ENCODE assay signal across 1 cellular context in the genomic region with DNA sequence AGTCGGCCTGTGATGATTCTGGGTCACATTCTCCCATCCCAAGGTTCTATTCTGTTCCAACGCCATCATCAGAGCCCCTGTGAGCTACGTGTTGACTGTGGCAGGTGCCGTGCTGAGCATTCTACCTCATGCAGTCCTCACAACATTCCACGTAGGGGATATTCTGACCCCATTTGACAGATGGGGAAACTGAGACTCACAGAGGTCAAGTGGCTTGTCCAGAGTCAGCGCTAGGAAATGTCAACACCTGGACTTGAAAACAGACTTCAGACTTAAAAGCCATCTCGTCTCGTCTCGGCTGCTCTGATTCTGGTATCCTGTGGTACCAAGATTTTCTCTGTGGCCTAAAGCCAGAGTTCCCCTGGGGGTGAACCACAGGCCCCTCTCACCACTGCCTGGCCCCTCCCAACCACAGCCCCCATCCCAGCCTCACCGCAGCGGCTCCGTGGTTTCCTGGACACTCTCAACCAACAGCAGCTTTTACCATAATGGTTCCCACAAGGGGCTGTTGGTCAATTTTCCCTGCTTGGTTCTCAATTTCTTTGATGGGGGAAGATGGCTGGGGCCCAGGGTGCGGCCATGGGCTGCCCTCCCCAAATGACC.
TF ChIP-seq lines count a peak whose summit lies in the region.

No MANE protein-coding gene starts in this region.

TF ChIP-seq in GM12878, 131 proteins besides CTCF, POLR2A, EP300 and RAD21 (continued from another document and continues in another):
- TF ChIP-seq, protein P1, sequence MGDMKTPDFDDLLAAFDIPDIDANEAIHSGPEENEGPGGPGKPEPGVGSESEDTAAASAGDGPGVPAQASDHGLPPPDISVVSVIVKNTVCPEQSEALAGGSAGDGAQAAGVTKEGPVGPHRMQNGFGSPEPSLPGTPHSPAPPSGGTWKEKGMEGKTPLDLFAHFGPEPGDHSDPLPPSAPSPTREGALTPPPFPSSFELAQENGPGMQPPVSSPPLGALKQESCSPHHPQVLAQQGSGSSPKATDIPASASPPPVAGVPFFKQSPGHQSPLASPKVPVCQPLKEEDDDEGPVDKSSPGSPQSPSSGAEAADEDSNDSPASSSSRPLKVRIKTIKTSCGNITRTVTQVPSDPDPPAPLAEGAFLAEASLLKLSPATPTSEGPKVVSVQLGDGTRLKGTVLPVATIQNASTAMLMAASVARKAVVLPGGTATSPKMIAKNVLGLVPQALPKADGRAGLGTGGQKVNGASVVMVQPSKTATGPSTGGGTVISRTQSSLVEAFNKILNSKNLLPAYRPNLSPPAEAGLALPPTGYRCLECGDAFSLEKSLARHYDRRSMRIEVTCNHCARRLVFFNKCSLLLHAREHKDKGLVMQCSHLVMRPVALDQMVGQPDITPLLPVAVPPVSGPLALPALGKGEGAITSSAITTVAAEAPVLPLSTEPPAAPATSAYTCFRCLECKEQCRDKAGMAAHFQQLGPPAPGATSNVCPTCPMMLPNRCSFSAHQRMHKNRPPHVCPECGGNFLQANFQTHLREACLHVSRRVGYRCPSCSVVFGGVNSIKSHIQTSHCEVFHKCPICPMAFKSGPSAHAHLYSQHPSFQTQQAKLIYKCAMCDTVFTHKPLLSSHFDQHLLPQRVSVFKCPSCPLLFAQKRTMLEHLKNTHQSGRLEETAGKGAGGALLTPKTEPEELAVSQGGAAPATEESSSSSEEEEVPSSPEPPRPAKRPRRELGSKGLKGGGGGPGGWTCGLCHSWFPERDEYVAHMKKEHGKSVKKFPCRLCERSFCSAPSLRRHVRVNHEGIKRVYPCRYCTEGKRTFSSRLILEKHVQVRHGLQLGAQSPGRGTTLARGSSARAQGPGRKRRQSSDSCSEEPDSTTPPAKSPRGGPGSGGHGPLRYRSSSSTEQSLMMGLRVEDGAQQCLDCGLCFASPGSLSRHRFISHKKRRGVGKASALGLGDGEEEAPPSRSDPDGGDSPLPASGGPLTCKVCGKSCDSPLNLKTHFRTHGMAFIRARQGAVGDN (IDR thresholded peaks at IDR 0.05) = no peak
- no peak for TF ChIP-seq HCFC1 (IDR thresholded peaks at IDR 0.05; ENCODE audit: low read length)
- no peak for TF ChIP-seq BACH1 (IDR thresholded peaks at IDR 0.05; ENCODE audit: borderline replicate concordance)
- no peak for TF ChIP-seq SMC3 (IDR thresholded peaks at IDR 0.05; ENCODE audit: borderline replicate concordance, low read length)
- no peak for TF ChIP-seq YBX1 (IDR thresholded peaks at IDR 0.05)
- peak; percentile 82 for TF ChIP-seq FOXM1 (IDR thresholded peaks at IDR 0.05; ENCODE audit: low read depth, low read length)
- no peak for TF ChIP-seq KAT2A (conservative IDR thresholded peaks at IDR 0.05; ENCODE audit: control insufficient read depth, low read depth, low read length)
- TF ChIP-seq ESRRA (IDR thresholded peaks at IDR 0.05; ENCODE audit: low read length) = no peak
- peak; percentile 99 for TF ChIP-seq PAX5 (IDR thresholded peaks at IDR 0.05; ENCODE audit: borderline replicate concordance, low read depth, low read length)
- TF ChIP-seq TAF1 (IDR thresholded peaks at IDR 0.05; ENCODE audit: borderline replicate concordance, low read depth, low read length) = no peak
- TF ChIP-seq, protein P2, sequence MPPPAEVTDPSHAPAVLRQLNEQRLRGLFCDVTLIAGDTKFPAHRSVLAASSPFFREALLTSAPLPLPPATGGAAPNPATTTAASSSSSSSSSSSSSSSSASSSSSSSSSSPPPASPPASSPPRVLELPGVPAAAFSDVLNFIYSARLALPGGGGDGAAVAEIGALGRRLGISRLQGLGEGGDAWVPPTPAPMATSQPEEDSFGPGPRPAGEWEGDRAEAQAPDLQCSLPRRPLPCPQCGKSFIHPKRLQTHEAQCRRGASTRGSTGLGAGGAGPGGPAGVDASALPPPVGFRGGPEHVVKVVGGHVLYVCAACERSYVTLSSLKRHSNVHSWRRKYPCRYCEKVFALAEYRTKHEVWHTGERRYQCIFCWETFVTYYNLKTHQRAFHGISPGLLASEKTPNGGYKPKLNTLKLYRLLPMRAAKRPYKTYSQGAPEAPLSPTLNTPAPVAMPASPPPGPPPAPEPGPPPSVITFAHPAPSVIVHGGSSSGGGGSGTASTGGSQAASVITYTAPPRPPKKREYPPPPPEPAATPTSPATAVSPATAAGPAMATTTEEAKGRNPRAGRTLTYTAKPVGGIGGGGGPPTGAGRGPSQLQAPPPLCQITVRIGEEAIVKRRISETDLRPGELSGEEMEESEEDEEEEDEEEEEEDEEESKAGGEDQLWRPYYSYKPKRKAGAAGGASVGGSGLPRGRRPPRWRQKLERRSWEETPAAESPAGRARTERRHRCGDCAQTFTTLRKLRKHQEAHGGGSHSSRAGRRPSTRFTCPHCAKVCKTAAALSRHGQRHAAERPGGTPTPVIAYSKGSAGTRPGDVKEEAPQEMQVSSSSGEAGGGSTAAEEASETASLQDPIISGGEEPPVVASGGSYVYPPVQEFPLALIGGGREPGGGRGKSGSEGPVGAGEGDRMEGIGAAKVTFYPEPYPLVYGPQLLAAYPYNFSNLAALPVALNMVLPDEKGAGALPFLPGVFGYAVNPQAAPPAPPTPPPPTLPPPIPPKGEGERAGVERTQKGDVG (CRISPR knock-in tag; IDR thresholded peaks at IDR 0.05) = no peak
- TF ChIP-seq STAT3 (IDR thresholded peaks at IDR 0.05; ENCODE audit: low read depth, low read length) = no peak
- TF ChIP-seq, protein P3, sequence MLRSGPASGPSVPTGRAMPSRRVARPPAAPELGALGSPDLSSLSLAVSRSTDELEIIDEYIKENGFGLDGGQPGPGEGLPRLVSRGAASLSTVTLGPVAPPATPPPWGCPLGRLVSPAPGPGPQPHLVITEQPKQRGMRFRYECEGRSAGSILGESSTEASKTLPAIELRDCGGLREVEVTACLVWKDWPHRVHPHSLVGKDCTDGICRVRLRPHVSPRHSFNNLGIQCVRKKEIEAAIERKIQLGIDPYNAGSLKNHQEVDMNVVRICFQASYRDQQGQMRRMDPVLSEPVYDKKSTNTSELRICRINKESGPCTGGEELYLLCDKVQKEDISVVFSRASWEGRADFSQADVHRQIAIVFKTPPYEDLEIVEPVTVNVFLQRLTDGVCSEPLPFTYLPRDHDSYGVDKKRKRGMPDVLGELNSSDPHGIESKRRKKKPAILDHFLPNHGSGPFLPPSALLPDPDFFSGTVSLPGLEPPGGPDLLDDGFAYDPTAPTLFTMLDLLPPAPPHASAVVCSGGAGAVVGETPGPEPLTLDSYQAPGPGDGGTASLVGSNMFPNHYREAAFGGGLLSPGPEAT (IDR thresholded peaks at IDR 0.05; ENCODE audit: low read depth) = no peak
- TF ChIP-seq ZNF384 (IDR thresholded peaks at IDR 0.05; ENCODE audit: borderline replicate concordance, low read depth, low read length) = no peak
- no peak for TF ChIP-seq BRCA1 (IDR thresholded peaks at IDR 0.05; ENCODE audit: low read depth, low read length)
- no peak for TF ChIP-seq ZNF207 (IDR thresholded peaks at IDR 0.05; ENCODE audit: borderline replicate concordance)
- TF ChIP-seq FOS (IDR thresholded peaks at IDR 0.05; ENCODE audit: borderline replicate concordance, extremely low read depth, insufficient read length) = no peak
- TF ChIP-seq ZNF217 (IDR thresholded peaks at IDR 0.05) = no peak
- TF ChIP-seq DPF2 (IDR thresholded peaks at IDR 0.05) = no peak
- TF ChIP-seq TARDBP (IDR thresholded peaks at IDR 0.05; ENCODE audit: borderline replicate concordance) = no peak
- TF ChIP-seq NFIC (IDR thresholded peaks at IDR 0.05; ENCODE audit: low read depth, low read length) = peak; percentile 91
- peak in 1 of 2 experiments; percentile 83; a peak in 1 of 4 replicates for TF ChIP-seq CEBPB (IDR thresholded peaks at IDR 0.05; ENCODE audit: borderline replicate concordance in 1 of 2, low read depth in 2 of 2, low read length in 2 of 2)
- peak; percentile 82; the same call in 1 of the 2 replicates for TF ChIP-seq ZBED1 (IDR thresholded peaks at IDR 0.05; ENCODE audit: borderline replicate concordance)
- TF ChIP-seq, protein P4, sequence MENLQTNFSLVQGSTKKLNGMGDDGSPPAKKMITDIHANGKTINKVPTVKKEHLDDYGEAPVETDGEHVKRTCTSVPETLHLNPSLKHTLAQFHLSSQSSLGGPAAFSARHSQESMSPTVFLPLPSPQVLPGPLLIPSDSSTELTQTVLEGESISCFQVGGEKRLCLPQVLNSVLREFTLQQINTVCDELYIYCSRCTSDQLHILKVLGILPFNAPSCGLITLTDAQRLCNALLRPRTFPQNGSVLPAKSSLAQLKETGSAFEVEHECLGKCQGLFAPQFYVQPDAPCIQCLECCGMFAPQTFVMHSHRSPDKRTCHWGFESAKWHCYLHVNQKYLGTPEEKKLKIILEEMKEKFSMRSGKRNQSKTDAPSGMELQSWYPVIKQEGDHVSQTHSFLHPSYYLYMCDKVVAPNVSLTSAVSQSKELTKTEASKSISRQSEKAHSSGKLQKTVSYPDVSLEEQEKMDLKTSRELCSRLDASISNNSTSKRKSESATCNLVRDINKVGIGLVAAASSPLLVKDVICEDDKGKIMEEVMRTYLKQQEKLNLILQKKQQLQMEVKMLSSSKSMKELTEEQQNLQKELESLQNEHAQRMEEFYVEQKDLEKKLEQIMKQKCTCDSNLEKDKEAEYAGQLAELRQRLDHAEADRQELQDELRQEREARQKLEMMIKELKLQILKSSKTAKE (IDR thresholded peaks at IDR 0.05; ENCODE audit: low read depth, poor library complexity, severe bottlenecking) = peak; percentile 53
- peak; percentile 46; the same call in 1 of the 2 replicates for TF ChIP-seq CREM (IDR thresholded peaks at IDR 0.05; ENCODE audit: low read depth)
- TF ChIP-seq, protein P5, sequence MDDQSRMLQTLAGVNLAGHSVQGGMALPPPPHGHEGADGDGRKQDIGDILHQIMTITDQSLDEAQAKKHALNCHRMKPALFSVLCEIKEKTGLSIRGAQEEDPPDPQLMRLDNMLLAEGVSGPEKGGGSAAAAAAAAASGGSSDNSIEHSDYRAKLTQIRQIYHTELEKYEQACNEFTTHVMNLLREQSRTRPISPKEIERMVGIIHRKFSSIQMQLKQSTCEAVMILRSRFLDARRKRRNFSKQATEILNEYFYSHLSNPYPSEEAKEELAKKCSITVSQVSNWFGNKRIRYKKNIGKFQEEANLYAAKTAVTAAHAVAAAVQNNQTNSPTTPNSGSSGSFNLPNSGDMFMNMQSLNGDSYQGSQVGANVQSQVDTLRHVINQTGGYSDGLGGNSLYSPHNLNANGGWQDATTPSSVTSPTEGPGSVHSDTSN (IDR thresholded peaks at IDR 0.05; ENCODE audit: insufficient replicate concordance, low read depth, low read length) = no peak
- TF ChIP-seq, protein P6, sequence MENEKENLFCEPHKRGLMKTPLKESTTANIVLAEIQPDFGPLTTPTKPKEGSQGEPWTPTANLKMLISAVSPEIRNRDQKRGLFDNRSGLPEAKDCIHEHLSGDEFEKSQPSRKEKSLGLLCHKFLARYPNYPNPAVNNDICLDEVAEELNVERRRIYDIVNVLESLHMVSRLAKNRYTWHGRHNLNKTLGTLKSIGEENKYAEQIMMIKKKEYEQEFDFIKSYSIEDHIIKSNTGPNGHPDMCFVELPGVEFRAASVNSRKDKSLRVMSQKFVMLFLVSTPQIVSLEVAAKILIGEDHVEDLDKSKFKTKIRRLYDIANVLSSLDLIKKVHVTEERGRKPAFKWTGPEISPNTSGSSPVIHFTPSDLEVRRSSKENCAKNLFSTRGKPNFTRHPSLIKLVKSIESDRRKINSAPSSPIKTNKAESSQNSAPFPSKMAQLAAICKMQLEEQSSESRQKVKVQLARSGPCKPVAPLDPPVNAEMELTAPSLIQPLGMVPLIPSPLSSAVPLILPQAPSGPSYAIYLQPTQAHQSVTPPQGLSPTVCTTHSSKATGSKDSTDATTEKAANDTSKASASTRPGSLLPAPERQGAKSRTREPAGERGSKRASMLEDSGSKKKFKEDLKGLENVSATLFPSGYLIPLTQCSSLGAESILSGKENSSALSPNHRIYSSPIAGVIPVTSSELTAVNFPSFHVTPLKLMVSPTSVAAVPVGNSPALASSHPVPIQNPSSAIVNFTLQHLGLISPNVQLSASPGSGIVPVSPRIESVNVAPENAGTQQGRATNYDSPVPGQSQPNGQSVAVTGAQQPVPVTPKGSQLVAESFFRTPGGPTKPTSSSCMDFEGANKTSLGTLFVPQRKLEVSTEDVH (IDR thresholded peaks at IDR 0.05; ENCODE audit: low read depth, partially characterized antibody) = no peak
- no peak for TF ChIP-seq NFYA (IDR thresholded peaks at IDR 0.05; ENCODE audit: borderline replicate concordance, low read depth, low read length)
- TF ChIP-seq MYB (IDR thresholded peaks at IDR 0.05; ENCODE audit: borderline replicate concordance, low read depth, low read length) = no peak
- 0 out of 2 replicates have a peak, but pooled peaks have one; percentile 27 for TF ChIP-seq CREB1 (IDR thresholded peaks at IDR 0.05; ENCODE audit: low read depth)
- TF ChIP-seq, protein P7, sequence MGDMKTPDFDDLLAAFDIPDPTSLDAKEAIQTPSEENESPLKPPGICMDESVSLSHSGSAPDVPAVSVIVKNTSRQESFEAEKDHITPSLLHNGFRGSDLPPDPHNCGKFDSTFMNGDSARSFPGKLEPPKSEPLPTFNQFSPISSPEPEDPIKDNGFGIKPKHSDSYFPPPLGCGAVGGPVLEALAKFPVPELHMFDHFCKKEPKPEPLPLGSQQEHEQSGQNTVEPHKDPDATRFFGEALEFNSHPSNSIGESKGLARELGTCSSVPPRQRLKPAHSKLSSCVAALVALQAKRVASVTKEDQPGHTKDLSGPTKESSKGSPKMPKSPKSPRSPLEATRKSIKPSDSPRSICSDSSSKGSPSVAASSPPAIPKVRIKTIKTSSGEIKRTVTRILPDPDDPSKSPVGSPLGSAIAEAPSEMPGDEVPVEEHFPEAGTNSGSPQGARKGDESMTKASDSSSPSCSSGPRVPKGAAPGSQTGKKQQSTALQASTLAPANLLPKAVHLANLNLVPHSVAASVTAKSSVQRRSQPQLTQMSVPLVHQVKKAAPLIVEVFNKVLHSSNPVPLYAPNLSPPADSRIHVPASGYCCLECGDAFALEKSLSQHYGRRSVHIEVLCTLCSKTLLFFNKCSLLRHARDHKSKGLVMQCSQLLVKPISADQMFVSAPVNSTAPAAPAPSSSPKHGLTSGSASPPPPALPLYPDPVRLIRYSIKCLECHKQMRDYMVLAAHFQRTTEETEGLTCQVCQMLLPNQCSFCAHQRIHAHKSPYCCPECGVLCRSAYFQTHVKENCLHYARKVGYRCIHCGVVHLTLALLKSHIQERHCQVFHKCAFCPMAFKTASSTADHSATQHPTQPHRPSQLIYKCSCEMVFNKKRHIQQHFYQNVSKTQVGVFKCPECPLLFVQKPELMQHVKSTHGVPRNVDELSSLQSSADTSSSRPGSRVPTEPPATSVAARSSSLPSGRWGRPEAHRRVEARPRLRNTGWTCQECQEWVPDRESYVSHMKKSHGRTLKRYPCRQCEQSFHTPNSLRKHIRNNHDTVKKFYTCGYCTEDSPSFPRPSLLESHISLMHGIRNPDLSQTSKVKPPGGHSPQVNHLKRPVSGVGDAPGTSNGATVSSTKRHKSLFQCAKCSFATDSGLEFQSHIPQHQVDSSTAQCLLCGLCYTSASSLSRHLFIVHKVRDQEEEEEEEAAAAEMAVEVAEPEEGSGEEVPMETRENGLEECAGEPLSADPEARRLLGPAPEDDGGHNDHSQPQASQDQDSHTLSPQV (IDR thresholded peaks at IDR 0.05) = no peak
- TF ChIP-seq ATF7 (IDR thresholded peaks at IDR 0.05; ENCODE audit: low read depth) = no peak
- TF ChIP-seq, protein P8, sequence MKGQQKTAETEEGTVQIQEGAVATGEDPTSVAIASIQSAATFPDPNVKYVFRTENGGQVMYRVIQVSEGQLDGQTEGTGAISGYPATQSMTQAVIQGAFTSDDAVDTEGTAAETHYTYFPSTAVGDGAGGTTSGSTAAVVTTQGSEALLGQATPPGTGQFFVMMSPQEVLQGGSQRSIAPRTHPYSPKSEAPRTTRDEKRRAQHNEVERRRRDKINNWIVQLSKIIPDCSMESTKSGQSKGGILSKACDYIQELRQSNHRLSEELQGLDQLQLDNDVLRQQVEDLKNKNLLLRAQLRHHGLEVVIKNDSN (IDR thresholded peaks at IDR 0.05; ENCODE audit: borderline replicate concordance, extremely low read length, insufficient read depth, low read depth, low read length) = no peak
- no peak for TF ChIP-seq FOXK2 (IDR thresholded peaks at IDR 0.05)
